1 cellular context compared by ENCODE assay signal in genomic region chr14:63877594-63877993, GRCh38.
TF ChIP-seq lines count a peak whose summit lies in the region.

No MANE protein-coding gene starts in this region.

TF ChIP-seq in endothelial cell of umbilical vein, 7 proteins besides CTCF, POLR2A, EP300 and RAD21:
- TF ChIP-seq JUN (IDR thresholded peaks at IDR 0.05; ENCODE audit: borderline replicate concordance, insufficient read depth, insufficient read length, low read depth) (no peak), MYC (IDR thresholded peaks at IDR 0.05; ENCODE audit: low read depth, low read length) (no peak), FOS (IDR thresholded peaks at IDR 0.05; ENCODE audit: borderline replicate concordance, insufficient read depth, low read length) (no peak), EZH2 (IDR thresholded peaks at IDR 0.05; ENCODE audit: borderline replicate concordance, low read depth, low read length, severe bottlenecking) (no peak), GATA2 (IDR thresholded peaks at IDR 0.05; ENCODE audit: insufficient read depth, insufficient read length, low read depth, low read length) (no peak), POLR2AphosphoS5 (IDR thresholded peaks at IDR 0.05; ENCODE audit: insufficient read depth, low read depth, low read length) (no peak)
- TF ChIP-seq, protein P1, sequence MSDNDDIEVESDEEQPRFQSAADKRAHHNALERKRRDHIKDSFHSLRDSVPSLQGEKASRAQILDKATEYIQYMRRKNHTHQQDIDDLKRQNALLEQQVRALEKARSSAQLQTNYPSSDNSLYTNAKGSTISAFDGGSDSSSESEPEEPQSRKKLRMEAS (IDR thresholded peaks at IDR 0.05; ENCODE audit: insufficient read depth, insufficient read length): no peak
